In genomic region chr20:45429618-45430017, GRCh38 we compare ENCODE assay signal across 25 cellular contexts. TPM values are rescaled to one million over a fixed set of nuclear protein-coding genes. Genes with fewer than 3 reads are reported as not detected.
DNase-seq lines count a peak whose midpoint lies in the region; ATAC-seq, FAIRE-seq and TF ChIP-seq lines count a peak whose summit lies in the region.
"Had no signal": no experiment of that assay in that cellular context is flagged by ENCODE, and none has a peak within 500 bp of the region (broad histone marks: within the 10 kb centered on the region; RNA-seq: fewer than 3 reads in every experiment).

No MANE protein-coding gene starts in this region.

- H3K27ac ChIP-seq in dorsolateral prefrontal cortex = peak overlapping the region; percentile 79 to 100 (median 95)
- no peak overlapping the region for H3K27ac ChIP-seq in CD8-positive, alpha-beta memory T cell (ENCODE audit: low read depth, low read length)
- H3K27ac ChIP-seq: PC-9 had no signal

- H3K9me3 Mint-ChIP-seq in CD8-positive, alpha-beta memory T cell = no peaks in the 10 kb centered on the region
- H3K9me3 Mint-ChIP-seq: CD4-positive, alpha-beta T cell; GM23338 had no signal

- no peaks in the 10 kb centered on the region for H3K27me3 ChIP-seq in dorsolateral prefrontal cortex
- H3K27me3 ChIP-seq in CD8-positive, alpha-beta memory T cell (ENCODE audit: insufficient read depth, low read length, poor library complexity, severe bottlenecking) = no peaks in the 10 kb centered on the region

- intact Hi-C loops in dorsolateral prefrontal cortex (cut with DNase I) = no loop called here

- peaks cover 2% of the 10 kb centered on the region for H3K36me3 ChIP-seq in CD8-positive, alpha-beta memory T cell (ENCODE audit: insufficient read depth, low read length)

- DNase-seq in NCI-H69 (lab: John Stamatoyannopoulos, UW) = peak; percentile 32
- DNase-seq in dorsolateral prefrontal cortex = no peak
- peak; percentile 83 for DNase-seq in medulla oblongata (ENCODE audit: extremely low spot score)
- peak; percentile 90 for DNase-seq in superior temporal gyrus (ENCODE audit: extremely low spot score)
- DNase-seq in CD8-positive, alpha-beta memory T cell = no peak
- DNase-seq in urothelium cell line (ENCODE audit: low spot score) = no peak
- DNase-seq: CD4-positive, alpha-beta T cell; KBM-7; NCI-H1092; NCI-H1436; NCI-H187 treated with DMSO at 0.1 percent for 48 hours; NCI-H2107; NCI-H446 treated with DMSO at 0.1 percent for 48 hours; NCI-H748 treated with DMSO at 0.1 percent for 48 hours; PC-9; RPMI8226; SHP77 treated with DMSO at 0.1 percent for 48 hours had no signal

- TF ChIP-seq CTCF in dorsolateral prefrontal cortex (IDR thresholded peaks at IDR 0.05 in 54 of 56, conservative IDR thresholded peaks at IDR 0.05 in 2 of 56; ENCODE audit: low read depth in 1 of 56, partially characterized antibody in 56 of 56) = no peak

- no peak for ATAC-seq in GM19395 (IDR thresholded peaks at IDR 0.05; ENCODE audit: unreplicated experiment)
- ATAC-seq: GM23338, HepG2 had no signal

- peaks cover 6 to 13% (median 11%) of the 10 kb centered on the region in 3 donors for H3K4me1 Mint-ChIP-seq in CD8-positive, alpha-beta memory T cell
- H3K4me1 Mint-ChIP-seq: GM23338 had no signal

- CTCF ChIA-PET in CD8-positive, alpha-beta memory T cell (lab: Charles Lee) = interaction anchor here (1.1 to 1.3 kb wide), 3 partner anchors 12 to 67 kb away, joined by 4 to 5 read pairs (median 5); partner anchors contain the start of gene SYS1

- H3K9me3 ChIP-seq in CD8-positive, alpha-beta memory T cell (ENCODE audit: low read length) = no peaks in the 10 kb centered on the region
- H3K9me3 ChIP-seq: HAP-1 had no signal

- peaks cover 9 to 48% (median 12%) of the 10 kb centered on the region in 3 donors for H3K36me3 Mint-ChIP-seq in CD8-positive, alpha-beta memory T cell

- H3K4me3 Mint-ChIP-seq in CD8-positive, alpha-beta memory T cell = no peak overlapping the region
- H3K4me3 Mint-ChIP-seq: CD4-positive, alpha-beta T cell; GM23338 had no signal

- H3K27ac Mint-ChIP-seq in CD8-positive, alpha-beta memory T cell = no peak overlapping the region
- H3K27ac Mint-ChIP-seq: CD4-positive, alpha-beta T cell; GM23338 had no signal

- peak overlapping the region in 14 of 59 donors; percentile 2 to 38 (median 18) for H3K4me3 ChIP-seq in dorsolateral prefrontal cortex
- H3K4me3 ChIP-seq in CD8-positive, alpha-beta memory T cell (ENCODE audit: low read length) = no peak overlapping the region
- H3K4me3 ChIP-seq: GM23338, HAP-1, PC-9 had no signal

- H3K4me1 ChIP-seq in CD8-positive, alpha-beta memory T cell (ENCODE audit: insufficient read depth, low read length) = peaks cover 8% of the 10 kb centered on the region
- H3K4me1 ChIP-seq: HAP-1 had no signal

- FAIRE-seq in urothelium cell line (lab: Jason Lieb, UNC) = no peak
- FAIRE-seq: GM12891, HepG2 had no signal

- POLR2A ChIA-PET in CD8-positive, alpha-beta memory T cell (lab: Charles Lee) = interaction anchor here (0.8 kb wide), 1 partner anchor 56 kb away, joined by 4 read pairs; no protein-coding TSS in a partner anchor

- peaks cover 0 to 2% of the 10 kb centered on the region in 2 donors for H3K27me3 Mint-ChIP-seq in CD8-positive, alpha-beta memory T cell
- H3K27me3 Mint-ChIP-seq: CD4-positive, alpha-beta T cell had no signal

RNA-seq across cellular contexts. Expression of gene PIGT, which starts 13.7 kb away (rescaled TPM):
- 100 to 1,000 TPM in 6 of 120 experiments, 10 to 100 TPM in 114; 56.0 to 148 (median 76.4) TPM for total RNA-seq in dorsolateral prefrontal cortex
- total RNA-seq in CD8-positive, alpha-beta memory T cell = 10 to 100 TPM; 76.3 to 76.4 TPM
- 96.4 TPM for polyA plus RNA-seq in CD8-positive, alpha-beta memory T cell

RNA-seq across cellular contexts. Expression of gene DBNDD2, which starts 21.5 kb away (rescaled TPM):
- total RNA-seq in dorsolateral prefrontal cortex = 1,000 to 10,000 TPM in 2 of 120 experiments, 100 to 1,000 TPM in 118; 113 to 1,403 (median 322) TPM
- total RNA-seq in CD8-positive, alpha-beta memory T cell = 10 to 100 TPM; 11.3 to 12.6 TPM
- 15.2 TPM for polyA plus RNA-seq in CD8-positive, alpha-beta memory T cell

RNA-seq across cellular contexts. Expression of gene WFDC2, which starts 39.9 kb away (rescaled TPM):
- total RNA-seq in dorsolateral prefrontal cortex = 10 to 100 TPM in 59 of 120 experiments, 1 to 10 TPM in 61; 2.7 to 22.3 (median 9.9) TPM
- under 1 TPM in 1 of 2 experiments, not detected in 1; 0.55 TPM for total RNA-seq in CD8-positive, alpha-beta memory T cell
- not detected for polyA plus RNA-seq in CD8-positive, alpha-beta memory T cell
- total RNA-seq: A673; CD4-positive, alpha-beta T cell; G401; HepG2 had no signal
- polyA plus RNA-seq: BJ had no signal

RNA-seq across cellular contexts. Expression of gene TP53TG5, which starts 51.5 kb away (rescaled TPM):
- total RNA-seq in dorsolateral prefrontal cortex = 10 to 100 TPM in 83 of 120 experiments, 1 to 10 TPM in 37; 1.0 to 82.8 (median 15.3) TPM
- not detected for total RNA-seq in CD8-positive, alpha-beta memory T cell
- not detected for polyA plus RNA-seq in CD8-positive, alpha-beta memory T cell
- total RNA-seq: G401, GM23338, HepG2, PC-9 had no signal
- polyA plus RNA-seq: BJ, GM23338 had no signal

Comparison
In these comparisons a context has a peak if more than half of its experiments do, and no peak if none do; other contexts are left out.
1. DNase-seq: peak in NCI-H69 (single experiment), medulla oblongata (single experiment) and superior temporal gyrus (single experiment); none in dorsolateral prefrontal cortex (0 of 10), CD8-positive, alpha-beta memory T cell (0 of 5) and urothelium cell line (single experiment).
2. RNA of gene DBNDD2, which starts 21.5 kb away (total RNA-seq): 113 to 1,403 TPM in dorsolateral prefrontal cortex; 11.3 to 12.6 TPM in CD8-positive, alpha-beta memory T cell; every median in the first group is over 4 times any median in the second.